Comparison of ENCODE assay signal across 8 cellular contexts in the genomic region with DNA sequence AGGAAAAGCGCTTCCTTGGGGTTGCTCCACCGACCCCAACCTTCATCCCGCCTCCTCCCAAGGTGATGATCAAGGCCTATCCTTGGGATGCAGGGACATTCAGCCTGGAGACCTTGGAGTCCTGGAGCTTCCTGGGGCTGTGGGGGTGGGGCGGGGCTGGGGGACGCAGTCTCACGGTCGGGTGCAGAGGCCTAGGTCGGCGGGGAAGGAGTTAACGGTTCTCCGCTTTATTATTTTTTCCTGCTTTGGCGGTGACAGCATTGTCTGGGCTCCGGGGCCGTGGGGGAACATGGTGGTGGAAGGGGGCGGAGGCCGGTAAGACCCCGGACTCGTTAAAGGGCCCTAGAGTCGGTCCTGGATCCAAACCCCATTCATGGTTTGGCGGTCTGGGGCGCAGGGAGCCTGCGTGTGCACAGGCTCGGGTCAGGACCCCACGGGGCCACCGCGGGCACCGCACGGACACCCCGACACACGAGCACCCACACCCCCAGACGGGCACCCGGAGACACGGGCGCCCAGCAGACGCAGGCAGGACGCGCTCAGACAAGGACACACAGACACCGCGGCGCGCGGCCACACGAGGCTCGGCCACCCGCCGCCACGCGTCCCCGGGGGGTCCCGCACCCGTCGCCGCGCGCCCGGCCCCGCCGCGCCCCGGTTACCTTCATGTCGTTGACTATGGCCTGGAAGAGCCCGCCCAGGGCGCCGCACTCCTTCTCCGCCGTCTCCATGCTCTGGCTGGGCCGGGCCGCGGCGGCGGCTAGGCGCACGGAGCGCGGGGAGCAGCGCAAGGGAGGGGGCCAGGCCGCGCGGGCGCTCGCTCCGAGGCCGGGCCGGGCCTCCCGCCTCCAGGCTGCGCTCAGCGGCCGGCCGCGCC. TPM values are rescaled to one million over a fixed set of nuclear protein-coding genes. Genes with fewer than 3 reads are reported as not detected.
A peak's percentile ranks its signal among the peaks of the same experiment; 100 is the strongest.
DNase-seq lines count a peak whose midpoint lies in the region; ATAC-seq, FAIRE-seq and TF ChIP-seq lines count a peak whose summit lies in the region.

No MANE protein-coding gene starts in this region.

- TF ChIP-seq CTCF in astrocyte (IDR thresholded peaks at IDR 0.05; ENCODE audit: insufficient read depth, low read depth, low read length) (no peak), kidney (IDR thresholded peaks at IDR 0.05; ENCODE audit: borderline replicate concordance, extremely low read depth, insufficient read depth) (no peak)

- FAIRE-seq in astrocyte (lab: Jason Lieb, UNC) (no peak), kidney (lab: Jason Lieb, UNC) (no peak)

- H3K4me2 ChIP-seq in astrocyte (ENCODE audit: low read length): peak overlapping the region; percentile 87

- H3K4me1 Mint-ChIP-seq in activated CD4-positive, alpha-beta T cell treated with anti-CD3 and anti-CD28 coated beads, Interleukin-2, amount 10 ng/mL, durations not matched to agents 7 days and 5 days: peaks cover 24% of the 10 kb centered on the region
- H3K4me1 Mint-ChIP-seq in astrocyte (ENCODE audit: low read depth, unreplicated experiment): peaks cover 13% of the 10 kb centered on the region

- POLR2A ChIA-PET in activated CD4-positive, alpha-beta T cell treated with anti-CD3 and anti-CD28 coated beads, Interleukin-2, amount 10 ng/mL, durations not matched to agents 7 days and 5 days (lab: Charles Lee): no interaction called here

- peaks cover 13% of the 10 kb centered on the region for H3K27me3 Mint-ChIP-seq in activated CD4-positive, alpha-beta T cell treated with anti-CD3 and anti-CD28 coated beads, Interleukin-2, amount 10 ng/mL, durations not matched to agents 7 days and 5 days
- no peaks in the 10 kb centered on the region for H3K27me3 Mint-ChIP-seq in astrocyte (ENCODE audit: low read depth, unreplicated experiment)

- no peaks in the 10 kb centered on the region for H3K36me3 ChIP-seq in astrocyte (ENCODE audit: insufficient read depth, low read length)
- peaks cover 0 to 2% of the 10 kb centered on the region in 2 donors for H3K36me3 ChIP-seq in kidney (ENCODE audit: control insufficient read depth in 1 of 2, insufficient read depth in 2 of 2, low read length in 2 of 2)
- H3K36me3 ChIP-seq in subcutaneous abdominal adipose tissue (ENCODE audit: control insufficient read depth in 5 of 5, insufficient read depth in 5 of 5, low read length in 5 of 5): peaks cover 0 to 5% (median 0%) of the 10 kb centered on the region in 5 donors

- H3K9me3 ChIP-seq in astrocyte (ENCODE audit: insufficient read depth, low read depth, low read length): no peaks in the 10 kb centered on the region
- H3K9me3 ChIP-seq in kidney (ENCODE audit: control insufficient read depth in 1 of 2, low read length in 2 of 2): no peaks in the 10 kb centered on the region
- H3K9me3 ChIP-seq in subcutaneous abdominal adipose tissue (ENCODE audit: control insufficient read depth in 5 of 5, low read length in 5 of 5): no peaks in the 10 kb centered on the region

- no peak for DNase-seq in activated CD4-positive, alpha-beta T cell treated with anti-CD3 and anti-CD28 coated beads, Interleukin-2, amount 10 ng/mL, durations not matched to agents 7 days and 5 days
- no peak for DNase-seq in activated CD4-positive, alpha-beta T cell treated with anti-CD3 and anti-CD28 coated beads, Interleukin-2, amount 50 U/mL, for 48 hours
- DNase-seq in astrocyte (ENCODE audit: low read depth): no peak
- peak; percentile 82 for DNase-seq in kidney
- no peak for DNase-seq in T-helper 9 cell

- H3K9me3 Mint-ChIP-seq in activated CD4-positive, alpha-beta T cell treated with anti-CD3 and anti-CD28 coated beads, Interleukin-2, amount 10 ng/mL, durations not matched to agents 7 days and 5 days: no peaks in the 10 kb centered on the region
- no peaks in the 10 kb centered on the region for H3K9me3 Mint-ChIP-seq in astrocyte (ENCODE audit: unreplicated experiment)

- H3K27me3 ChIP-seq in astrocyte (ENCODE audit: insufficient read depth, low read length): no peaks in the 10 kb centered on the region
- H3K27me3 ChIP-seq in subcutaneous abdominal adipose tissue (ENCODE audit: control insufficient read depth in 5 of 5, insufficient read depth in 4 of 5, low read length in 5 of 5): no peaks in the 10 kb centered on the region

- H3K4me3 Mint-ChIP-seq in activated CD4-positive, alpha-beta T cell treated with anti-CD3 and anti-CD28 coated beads, Interleukin-2, amount 10 ng/mL, durations not matched to agents 7 days and 5 days: peak overlapping the region; percentile 56
- H3K4me3 Mint-ChIP-seq in astrocyte (ENCODE audit: unreplicated experiment): peak overlapping the region; percentile 81

- H3K4me1 ChIP-seq in astrocyte (ENCODE audit: insufficient read depth, low read length): peaks cover 35% of the 10 kb centered on the region
- peaks cover 8 to 63% of the 10 kb centered on the region in 2 donors for H3K4me1 ChIP-seq in kidney (ENCODE audit: control insufficient read depth in 1 of 2, insufficient read depth in 1 of 2, low read depth in 1 of 2, low read length in 2 of 2)
- H3K4me1 ChIP-seq in subcutaneous abdominal adipose tissue (ENCODE audit: control insufficient read depth in 5 of 5, insufficient read depth in 5 of 5, low read length in 5 of 5): peaks cover 17 to 89% (median 87%) of the 10 kb centered on the region in 5 donors

- H3K79me2 ChIP-seq in astrocyte (ENCODE audit: insufficient read depth, low read length): peaks cover 50% of the 10 kb centered on the region

- peak overlapping the region; percentile 26 for H2AFZ ChIP-seq in astrocyte (ENCODE audit: low read depth, low read length)

- intact Hi-C loops in kidney (cut with DNase I): no loop called here

- no peaks in the 10 kb centered on the region for H3K36me3 Mint-ChIP-seq in activated CD4-positive, alpha-beta T cell treated with anti-CD3 and anti-CD28 coated beads, Interleukin-2, amount 10 ng/mL, durations not matched to agents 7 days and 5 days (ENCODE audit: low read depth)
- peaks cover 2% of the 10 kb centered on the region for H3K36me3 Mint-ChIP-seq in astrocyte (ENCODE audit: low read depth, unreplicated experiment)

- no peak overlapping the region for H3K27ac Mint-ChIP-seq in activated CD4-positive, alpha-beta T cell treated with anti-CD3 and anti-CD28 coated beads, Interleukin-2, amount 10 ng/mL, durations not matched to agents 7 days and 5 days
- no peak overlapping the region for H3K27ac Mint-ChIP-seq in astrocyte (ENCODE audit: unreplicated experiment)

- peak overlapping the region; percentile 66 for H3K4me3 ChIP-seq in astrocyte (ENCODE audit: insufficient read depth, low read depth, low read length)
- peak overlapping the region; percentile 67 for H3K4me3 ChIP-seq in kidney (ENCODE audit: low read length in 2 of 2)
- peak overlapping the region; percentile 75 to 80 (median 76) for H3K4me3 ChIP-seq in subcutaneous abdominal adipose tissue (ENCODE audit: low read depth in 1 of 5, low read length in 5 of 5)

- ATAC-seq in GM21528 (IDR thresholded peaks at IDR 0.05; ENCODE audit: low FRiP score, unreplicated experiment): no peak
- ATAC-seq in GM21381 (IDR thresholded peaks at IDR 0.05; ENCODE audit: unreplicated experiment): no peak

- peak overlapping the region; percentile 56 for H3K27ac ChIP-seq in astrocyte (ENCODE audit: low read depth, low read length)
- H3K27ac ChIP-seq in kidney (ENCODE audit: low read depth in 2 of 2, low read length in 2 of 2): peak overlapping the region; percentile 61 to 71
- H3K27ac ChIP-seq in subcutaneous abdominal adipose tissue (ENCODE audit: low read depth, low read length): no peak overlapping the region

- CTCF ChIA-PET in activated CD4-positive, alpha-beta T cell treated with anti-CD3 and anti-CD28 coated beads, Interleukin-2, amount 10 ng/mL, durations not matched to agents 7 days and 5 days (lab: Charles Lee): interaction anchor here (0.7 kb wide), 1 partner anchor 60 kb away, joined by 3 read pairs; no protein-coding TSS in a partner anchor

- peak overlapping the region; percentile 83 for H3K9ac ChIP-seq in astrocyte (ENCODE audit: low read length)
- H3K9ac ChIP-seq in kidney (ENCODE audit: low read length in 2 of 2): peak overlapping the region; percentile 63 to 65
- H3K9ac ChIP-seq in subcutaneous abdominal adipose tissue (ENCODE audit: low read length in 5 of 5): peak overlapping the region in 4 of 5 donors; percentile 68 to 77 (median 69)

- H4K20me1 ChIP-seq in astrocyte (ENCODE audit: insufficient read depth, low read length): peaks cover 44% of the 10 kb centered on the region

RNA-seq across cellular contexts. Expression of a gene that starts 0.6 kb away (rescaled TPM):
- 1 to 10 TPM; 7.1 to 9.2 TPM for total RNA-seq in activated CD4-positive, alpha-beta T cell treated with anti-CD3 and anti-CD28 coated beads, Interleukin-2, amount 10 ng/mL, durations not matched to agents 7 days and 5 days
- total RNA-seq in astrocyte: 31.3 and 38.3 TPM in 2 replicates
- total RNA-seq in kidney: 33.0 TPM
- 19.2 TPM for polyA plus RNA-seq in kidney (ENCODE audit: insufficient read depth, low read depth, low replicate concordance)

RNA-seq across cellular contexts. Expression of a gene that starts 38.9 kb away (rescaled TPM):
- total RNA-seq in activated CD4-positive, alpha-beta T cell treated with anti-CD3 and anti-CD28 coated beads, Interleukin-2, amount 10 ng/mL, durations not matched to agents 7 days and 5 days: not detected
- 0.34 and 0.38 TPM in 2 replicates for total RNA-seq in astrocyte
- total RNA-seq in kidney: 7.4 TPM
- polyA plus RNA-seq in kidney (ENCODE audit: insufficient read depth, low read depth, low replicate concordance): 5.9 TPM
